ENCODE assay signal across 8 cellular contexts in the genomic region with DNA sequence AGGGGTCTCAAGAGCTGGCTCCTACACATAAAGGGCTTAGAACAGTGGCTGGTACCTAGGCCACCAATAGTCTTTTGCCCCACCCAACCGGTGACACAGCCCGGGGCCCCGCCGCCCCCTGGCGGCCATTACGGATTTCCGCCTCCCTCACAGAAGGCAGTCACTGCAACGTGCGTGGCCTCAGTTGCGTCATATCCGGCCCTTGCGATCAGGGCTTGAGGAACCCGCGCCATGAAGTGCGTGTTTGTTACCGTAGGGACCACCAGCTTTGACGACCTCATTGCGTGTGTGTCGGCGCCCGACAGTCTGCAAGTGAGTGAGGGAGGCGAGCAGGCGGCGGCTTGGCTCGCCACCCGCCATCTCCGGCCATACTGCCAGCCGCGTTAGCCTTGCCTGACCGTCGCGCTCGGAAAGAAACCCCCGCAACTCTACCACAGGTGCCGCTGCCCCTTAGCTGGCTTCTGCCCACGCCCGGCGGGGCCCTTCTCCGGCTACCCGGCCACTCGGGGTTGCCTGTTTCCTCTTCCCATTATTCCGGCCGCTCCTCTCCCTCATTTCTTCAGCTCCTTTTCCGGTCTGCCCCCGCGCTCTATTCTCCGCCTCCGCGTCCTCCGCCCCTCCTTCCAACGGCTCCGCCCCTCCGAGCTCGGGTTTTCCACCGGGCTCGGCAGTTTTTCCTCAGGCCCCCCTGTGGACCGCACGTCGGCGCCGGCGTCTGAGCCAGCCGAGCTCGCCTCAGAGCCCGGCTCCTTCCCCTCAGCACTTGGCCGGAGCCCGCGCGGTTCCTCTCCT. TPM values are rescaled to one million over a fixed set of nuclear protein-coding genes. Genes with fewer than 3 reads are reported as not detected.
DNase-seq lines count a peak whose midpoint lies in the region; ATAC-seq and TF ChIP-seq lines count a peak whose summit lies in the region.

A gene (plus strand): TSS at position 183 of the 792 bp plus-strand sequence. CDS start 49 bp downstream, at position 232.

- ATAC-seq in HG03442 (IDR thresholded peaks at IDR 0.05; ENCODE audit: unreplicated experiment): peak; percentile 98
- ATAC-seq in activated CD4-positive, alpha-beta T cell treated with anti-CD3 and anti-CD28 coated beads for 36 hours: peak; percentile 95

- H3K27ac Mint-ChIP-seq in activated CD4-positive, alpha-beta T cell treated with anti-CD3 and anti-CD28 coated beads for 36 hours: peak within 1 kb of the TSS; percentile 93

- no peaks in the 10 kb centered on the region for H3K27me3 ChIP-seq in BJ (ENCODE audit: control insufficient read depth, insufficient read depth, low read length)
- no peaks in the 10 kb centered on the region for H3K27me3 ChIP-seq in kidney epithelial cell (ENCODE audit: control insufficient read depth, insufficient read depth, low read length)

- peak within 1 kb of the TSS; percentile 87 for H3K4me3 ChIP-seq in BJ (ENCODE audit: low read depth, low read length)
- H3K4me3 ChIP-seq in choroid plexus epithelial cell (ENCODE audit: low read depth, low read length): peak within 1 kb of the TSS; percentile 82
- peak within 1 kb of the TSS; percentile 60 for H3K4me3 ChIP-seq in kidney epithelial cell (ENCODE audit: low read depth, low read length)

- peak; percentile 26 for DNase-seq in BJ (ENCODE audit: low read depth)
- peak; percentile 67 for DNase-seq in GM19238 (ENCODE audit: insufficient read length, low spot score)
- peak; percentile 73 for DNase-seq in NCI-H510A treated with DMSO at 0.1 percent for 48 hours (lab: John Stamatoyannopoulos, UW)
- DNase-seq in activated CD4-positive, alpha-beta T cell treated with anti-CD3 and anti-CD28 coated beads for 36 hours: peak; percentile 92
- DNase-seq in choroid plexus epithelial cell (ENCODE audit: low read depth): peak; percentile 92
- DNase-seq in kidney epithelial cell (ENCODE audit: low read depth): peak; percentile 62
- DNase-seq in stimulated activated CD4-positive, alpha-beta T cell treated with anti-CD3 and anti-CD28 coated beads, Interleukin-15, amount 100 ng/mL, for 48 hours (ENCODE audit: low read depth in 2 of 2): peak; percentile 76 to 78

- no peaks in the 10 kb centered on the region for H3K27me3 Mint-ChIP-seq in activated CD4-positive, alpha-beta T cell treated with anti-CD3 and anti-CD28 coated beads for 36 hours

- H3K36me3 ChIP-seq in BJ (ENCODE audit: control insufficient read depth, insufficient read depth, low read length): no peaks in the 10 kb centered on the region; the same call in 1 of the 2 replicates
- H3K36me3 ChIP-seq in kidney epithelial cell (ENCODE audit: control insufficient read depth, insufficient read depth, low read length): no peaks in the 10 kb centered on the region

- peaks cover 23% of the 10 kb centered on the region for H3K4me1 Mint-ChIP-seq in activated CD4-positive, alpha-beta T cell treated with anti-CD3 and anti-CD28 coated beads for 36 hours

- POLR2A ChIA-PET in BJ (lab: Charles Lee): interaction anchor here (0.6 to 0.9 kb wide), 4 partner anchors 8 to 20 kb away, joined by 3 to 5 read pairs (median 4); no protein-coding TSS in a partner anchor
- POLR2A ChIA-PET in activated CD4-positive, alpha-beta T cell treated with anti-CD3 and anti-CD28 coated beads for 36 hours (lab: Charles Lee): no interaction called here

- peaks cover 22% of the 10 kb centered on the region for H3K36me3 Mint-ChIP-seq in activated CD4-positive, alpha-beta T cell treated with anti-CD3 and anti-CD28 coated beads for 36 hours (ENCODE audit: low read depth)

- intact Hi-C loops in activated CD4-positive, alpha-beta T cell treated with anti-CD3 and anti-CD28 coated beads for 36 hours (cut with DNase I, micrococcal nuclease): loop anchor here (5.0 to 10.0 kb wide), 2 partner anchors 1161 to 1164 kb away; a partner anchor contains a TSS

- TF ChIP-seq CTCF in BJ (IDR thresholded peaks at IDR 0.05; ENCODE audit: insufficient read depth, low read depth, low read length): peak; percentile 80
- peak; percentile 75 for TF ChIP-seq CTCF in choroid plexus epithelial cell (conservative IDR thresholded peaks at IDR 0.05; ENCODE audit: low read depth, low read length)
- TF ChIP-seq CTCF in kidney epithelial cell (IDR thresholded peaks at IDR 0.05; ENCODE audit: insufficient read depth, low read length, poor library complexity, severe bottlenecking): peak; percentile 62

- CTCF ChIA-PET in BJ (lab: Yijun Ruan, JAX): interaction anchor here (0.7 to 1.1 kb wide), 5 partner anchors 9 to 1083 kb away, joined by 3 to 6 read pairs (median 3); no protein-coding TSS in a partner anchor
- CTCF ChIA-PET in activated CD4-positive, alpha-beta T cell treated with anti-CD3 and anti-CD28 coated beads for 36 hours (lab: Charles Lee): no interaction called here

- peak within 1 kb of the TSS; percentile 80 for H3K4me3 Mint-ChIP-seq in activated CD4-positive, alpha-beta T cell treated with anti-CD3 and anti-CD28 coated beads for 36 hours

- no peaks in the 10 kb centered on the region for H3K9me3 Mint-ChIP-seq in activated CD4-positive, alpha-beta T cell treated with anti-CD3 and anti-CD28 coated beads for 36 hours (ENCODE audit: low read depth)

RNA-seq across cellular contexts. Expression of the gene that starts here (rescaled TPM):
- 52.2 and 79.9 TPM in 2 replicates for polyA plus RNA-seq in BJ (2011; rRNA removed)
- 49.6 and 60.0 TPM in 2 replicates for polyA minus RNA-seq in BJ (2011; rRNA and poly(A)+ RNA removed)
- 10 to 100 TPM; 51.5 to 58.6 TPM for total RNA-seq in activated CD4-positive, alpha-beta T cell treated with anti-CD3 and anti-CD28 coated beads for 36 hours
- 25.2 and 29.3 TPM in 2 replicates for total RNA-seq in kidney epithelial cell

Comparison
In these comparisons a context has a peak if more than half of its experiments do, and no peak if none do; other contexts are left out.
1. Peak in every context shown above with its lines: DNase-seq, ATAC-seq and H3K4me3 ChIP-seq.
2. DNase-seq: peak in every context shown above with its lines; median percentile 92 in activated CD4-positive, alpha-beta T cell treated with anti-CD3 and anti-CD28 coated beads for 36 hours; 92 in choroid plexus epithelial cell; 77 in stimulated activated CD4-positive, alpha-beta T cell treated with anti-CD3 and anti-CD28 coated beads, Interleukin-15, amount 100 ng/mL, for 48 hours; 73 in NCI-H510A treated with DMSO at 0.1 percent for 48 hours; 67 in GM19238; 62 in kidney epithelial cell; 26 in BJ.